1 cellular context compared by ENCODE assay signal in genomic region chr20:47620808-47621805, GRCh38.
TF ChIP-seq lines count a peak whose summit lies in the region.

No MANE protein-coding gene starts in this region.

TF ChIP-seq in H1, 55 proteins besides CTCF, POLR2A, EP300 and RAD21 (continued from another document):
- TF ChIP-seq CHD7 (IDR thresholded peaks at IDR 0.05; ENCODE audit: insufficient replicate concordance, low read length): peak; percentile 51
- no peak for TF ChIP-seq KDM1A (IDR thresholded peaks at IDR 0.05; ENCODE audit: borderline replicate concordance, low read length)
